In genomic region chr22:27226666-27227065, GRCh38 we compare ENCODE assay signal across 17 cellular contexts.
DNase-seq lines count a peak whose midpoint lies in the region; ATAC-seq and TF ChIP-seq lines count a peak whose summit lies in the region.
"Had no signal": no experiment of that assay in that cellular context is flagged by ENCODE, and none has a peak within 500 bp of the region (broad histone marks: within the 10 kb centered on the region; RNA-seq: fewer than 3 reads in every experiment).

No MANE protein-coding gene starts in this region.

- H3K56ac ChIP-seq in mesendoderm (ENCODE audit: low read length): no peak overlapping the region

- no peak overlapping the region for H2BK15ac ChIP-seq in mesendoderm (replicated peaks; ENCODE audit: low read depth)

- no peak for ATAC-seq in SK-N-SH treated with all-trans-retinoic acid at 6 μM for 48 hours
- no peak for ATAC-seq in T-helper 17 cell
- ATAC-seq: HCT116 had no signal

- WGBS in SK-N-SH (ENCODE audit: low lambda C conversion rate): 43% methylated on average over 3 of the region's 3 CpGs
- WGBS in mesendoderm (ENCODE audit: extremely low coverage, insufficient coverage, low lambda C conversion rate): no CpG with 5 or more reads among the region's 3 CpGs

- H3K27me3 Mint-ChIP-seq in T-helper 17 cell: peaks cover 5% of the 10 kb centered on the region
- H3K27me3 Mint-ChIP-seq: IgD-negative memory B cell had no signal

- H3K79me2 ChIP-seq in SK-N-SH (ENCODE audit: insufficient read depth) (no peaks in the 10 kb centered on the region), mesendoderm (ENCODE audit: control insufficient read depth, insufficient read depth, low read length) (no peaks in the 10 kb centered on the region)

- H4K8ac ChIP-seq in mesendoderm (ENCODE audit: low read depth, low read length): no peak overlapping the region

- H3K9ac ChIP-seq in SK-N-SH (no peak overlapping the region), mesendoderm (ENCODE audit: low read length) (no peak overlapping the region)

- H2AFZ ChIP-seq in SK-N-SH (ENCODE audit: low read depth): no peak overlapping the region

- no peaks in the 10 kb centered on the region for H3K9me2 ChIP-seq in SK-N-SH

- no peak overlapping the region for H4K5ac ChIP-seq in mesendoderm (ENCODE audit: low read length)

- H3F3A ChIP-seq in SK-N-SH (replicated peaks; ENCODE audit: insufficient read depth): peaks cover 6% of the 10 kb centered on the region

- TF ChIP-seq RAD21 in SK-N-SH (IDR thresholded peaks at IDR 0.05; ENCODE audit: low read length): no peak

- H2AK5ac ChIP-seq in mesendoderm (ENCODE audit: low read length): no peak overlapping the region

- peaks cover 0 to 14% of the 10 kb centered on the region in 2 experiments; a peak in 2 of 4 replicates for H3K4me1 ChIP-seq in SK-N-SH (ENCODE audit: control insufficient read depth in 1 of 2, insufficient read depth in 2 of 2, low read depth in 1 of 2, low read length in 1 of 2)
- H3K4me1 ChIP-seq in BE2C: no peaks in the 10 kb centered on the region; the same call in 1 of the 2 replicates
- no peaks in the 10 kb centered on the region for H3K4me1 ChIP-seq in mesendoderm (ENCODE audit: control insufficient read depth, low read depth, low read length)

- H3K4me2 ChIP-seq in SK-N-SH (no peak overlapping the region), mesendoderm (ENCODE audit: low read length) (no peak overlapping the region)

- H3K27ac ChIP-seq in SK-N-SH (ENCODE audit: low read depth in 2 of 2, low read length in 1 of 2) (no peak overlapping the region), coronary artery (no peak overlapping the region), mesendoderm (ENCODE audit: low read depth, low read length) (no peak overlapping the region)
- H3K27ac ChIP-seq: 22Rv1 had no signal

- H3K4ac ChIP-seq in mesendoderm (ENCODE audit: low read depth, low read length): no peak overlapping the region

- H3K18ac ChIP-seq in mesendoderm (ENCODE audit: low read length): no peak overlapping the region

- H3K4me3 ChIP-seq in SK-N-SH (ENCODE audit: low read depth in 2 of 2, low read length in 1 of 2) (no peak overlapping the region), coronary artery (no peak overlapping the region), BE2C (ENCODE audit: low read depth, low read length) (no peak overlapping the region), mesendoderm (ENCODE audit: low read length) (no peak overlapping the region)

- DNase-seq in SK-N-SH (no peak), RPMI7951 (ENCODE audit: low read depth) (peak; percentile 80), coronary artery (ENCODE audit: low spot score) (peak; percentile 43), T-helper 17 cell (no peak), BE2C (no peak), mesendoderm (no peak)
- DNase-seq in activated CD4-positive, alpha-beta T cell treated with anti-CD3 and anti-CD28 coated beads, Interleukin-2, amount 50 U/mL, for 4 hours: no peak
- DNase-seq: COR-L47, DMS153, NCI-H1048, NCI-H146, NCI-H345 had no signal

- H3K9me3 ChIP-seq in SK-N-SH (no peaks in the 10 kb centered on the region; the same call in 1 of the 2 replicates), T-helper 17 cell (ENCODE audit: control insufficient read depth, low read length, poor library complexity, severe bottlenecking) (no peaks in the 10 kb centered on the region), BE2C (no peaks in the 10 kb centered on the region; the same call in 1 of the 2 replicates)

- no peak overlapping the region for H3K27ac Mint-ChIP-seq in T-helper 17 cell
- H3K27ac Mint-ChIP-seq: CD14-positive monocyte, IgD-negative memory B cell had no signal

- peaks cover 2% of the 10 kb centered on the region for H3K36me3 Mint-ChIP-seq in T-helper 17 cell (ENCODE audit: low read depth)
- H3K36me3 Mint-ChIP-seq: CD14-positive monocyte, IgD-negative memory B cell had no signal

- no peak overlapping the region for H3K23ac ChIP-seq in mesendoderm (ENCODE audit: low read length)

- no peaks in the 10 kb centered on the region for H3K4me1 Mint-ChIP-seq in T-helper 17 cell
- H3K4me1 Mint-ChIP-seq: CD14-positive monocyte, IgD-negative memory B cell had no signal

- H3K27me3 ChIP-seq in SK-N-SH (ENCODE audit: insufficient read depth): no peaks in the 10 kb centered on the region
- H3K27me3 ChIP-seq in BE2C: no peaks in the 10 kb centered on the region
- no peaks in the 10 kb centered on the region for H3K27me3 ChIP-seq in mesendoderm (ENCODE audit: insufficient read depth, low read length, poor library complexity)

- CTCF ChIA-PET in SK-N-SH (lab: Yijun Ruan, JAX): no interaction called here

- no peak for TF ChIP-seq EP300 in SK-N-SH (IDR thresholded peaks at IDR 0.05; ENCODE audit: borderline replicate concordance in 1 of 2, low read depth in 1 of 2, low read length in 1 of 2)

- POLR2A ChIA-PET in SK-N-SH (lab: Yijun Ruan, JAX): no interaction called here

- H3K79me1 ChIP-seq in mesendoderm (ENCODE audit: low read length): no peaks in the 10 kb centered on the region

- TF ChIP-seq CTCF in SK-N-SH (IDR thresholded peaks at IDR 0.05) (no peak), coronary artery (IDR thresholded peaks at IDR 0.05) (no peak), BE2C (IDR thresholded peaks at IDR 0.05; ENCODE audit: low read depth, low read length) (no peak)

- H2BK5ac ChIP-seq in mesendoderm (ENCODE audit: low read length): no peak overlapping the region

- no peaks in the 10 kb centered on the region for H4K20me1 ChIP-seq in SK-N-SH (ENCODE audit: insufficient read depth)

- H3K36me3 ChIP-seq in SK-N-SH (replicated peaks in 1 of 2; ENCODE audit: control insufficient read depth in 1 of 2, insufficient read depth in 2 of 2, low read length in 1 of 2) (no peaks in the 10 kb centered on the region), BE2C (no peaks in the 10 kb centered on the region), mesendoderm (ENCODE audit: control insufficient read depth, insufficient read depth, low read length) (no peaks in the 10 kb centered on the region)

- H3K4me3 Mint-ChIP-seq in T-helper 17 cell: no peak overlapping the region
- H3K4me3 Mint-ChIP-seq: CD14-positive monocyte, IgD-negative memory B cell had no signal

- no peak overlapping the region for H2BK120ac ChIP-seq in mesendoderm (ENCODE audit: low read depth, low read length)

TF ChIP-seq in SK-N-SH treated with all-trans-retinoic acid at 6 μM for 48 hours, 23 proteins besides CTCF, POLR2A, EP300 and RAD21:
- TF ChIP-seq BACH2 (CRISPR knock-in tag; IDR thresholded peaks at IDR 0.05; ENCODE audit: borderline replicate concordance) (no peak), ZNF8 (CRISPR knock-in tag; IDR thresholded peaks at IDR 0.05) (no peak), OSR1 (CRISPR knock-in tag; IDR thresholded peaks at IDR 0.05) (no peak), TSHZ2 (CRISPR knock-in tag; IDR thresholded peaks at IDR 0.05) (no peak), ZFP3 (CRISPR knock-in tag; IDR thresholded peaks at IDR 0.05) (peak; percentile 22; the same call in 1 of the 2 replicates)

TF ChIP-seq in SK-N-SH, 30 proteins besides CTCF, POLR2A, EP300 and RAD21:
- TF ChIP-seq IRF3 (IDR thresholded peaks at IDR 0.05; ENCODE audit: low read depth, low read length): no peak
- TF ChIP-seq NFIC (IDR thresholded peaks at IDR 0.05; ENCODE audit: borderline replicate concordance): no peak
- TF ChIP-seq RFX5 (IDR thresholded peaks at IDR 0.05; ENCODE audit: low read length): no peak
- TF ChIP-seq GATA2 (CRISPR knock-in tag; IDR thresholded peaks at IDR 0.05): no peak
- no peak for TF ChIP-seq TAF1 (IDR thresholded peaks at IDR 0.05; ENCODE audit: borderline replicate concordance, low read depth, low read length)
- TF ChIP-seq SMC3 (IDR thresholded peaks at IDR 0.05; ENCODE audit: low read depth, low read length): no peak

Comparison
In these comparisons a context has a peak if more than half of its experiments do, and no peak if none do; other contexts are left out.
1. DNase-seq: peak in RPMI7951 (single experiment) and coronary artery (single experiment); none in SK-N-SH (single experiment), activated CD4-positive, alpha-beta T cell treated with anti-CD3 and anti-CD28 coated beads, Interleukin-2, amount 50 U/mL, for 4 hours (0 of 2), T-helper 17 cell (0 of 3), BE2C (single experiment) and mesendoderm (single experiment).